Comparison of ENCODE assay signal across 26 cellular contexts in the genomic region with DNA sequence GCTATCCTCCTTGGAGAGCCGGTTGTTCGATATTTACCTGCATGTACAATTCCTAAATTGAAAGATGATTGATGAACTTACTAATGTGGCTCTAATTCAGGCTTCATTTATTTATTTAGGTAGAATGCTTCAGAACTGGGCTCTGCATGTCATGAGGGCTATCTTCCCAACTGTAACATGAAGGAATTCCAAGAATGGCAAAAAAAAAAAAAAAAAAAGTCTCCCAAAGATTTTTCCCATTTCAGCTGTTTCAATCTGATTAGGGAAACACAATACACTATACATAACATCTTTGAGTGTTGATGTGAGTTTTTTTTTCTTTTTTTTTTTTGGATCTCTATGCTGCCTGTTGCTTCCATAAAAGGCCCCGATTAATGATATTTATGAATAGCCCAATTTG.
"Had no signal": no experiment of that assay in that cellular context is flagged by ENCODE, and none has a peak within 500 bp of the region (broad histone marks: within the 10 kb centered on the region; RNA-seq: fewer than 3 reads in every experiment).

No MANE protein-coding gene starts in this region.

- H3K4me1 ChIP-seq: left ventricle myocardium inferior, neural progenitor cell, parathyroid adenoma, right atrium auricular region, right lobe of liver, stomach, testis, thyroid gland, transverse colon, upper lobe of left lung had no signal

- H3K36me3 ChIP-seq: left ventricle myocardium inferior, neural progenitor cell, neutrophil, right atrium auricular region, right lobe of liver, stomach, thyroid gland, transverse colon, upper lobe of left lung had no signal

- H3K4me3 ChIP-seq: hepatocyte, left ventricle myocardium inferior, lung, neural progenitor cell, right atrium auricular region, right lobe of liver, skin epidermis, stomach, testis, thyroid gland, transverse colon, upper lobe of left lung had no signal

- ATAC-seq: natural killer cell; right lobe of liver; stimulated activated naive B cell treated with anti-CD40 and anti-IgM and Interleukin-4, amounts not matched to agents 10 μg/mL and 1 μg/mL and 100 μg/mL, for 72 hours; stimulated activated naive CD8-positive, alpha-beta T cell treated with anti-CD3 and anti-CD28 coated beads, Interleukin-15, Interleukin-2, amounts not matched to agents 100 U/mL and 50 U/mL, for 24 hours had no signal

- H3K79me2 ChIP-seq: hepatocyte, parathyroid adenoma had no signal

- H3K27me3 ChIP-seq: hepatocyte, neural progenitor cell, neutrophil, right atrium auricular region, right lobe of liver, stomach, testis, thyroid gland, transverse colon, upper lobe of left lung had no signal

- DNase-seq: islet precursor cell; left ventricle myocardium inferior; mesendoderm; naive B cell; natural killer cell; nephron progenitor cell; occipital lobe; right lobe of liver; stimulated activated CD4-positive, alpha-beta T cell treated with anti-CD3 and anti-CD28 coated beads, Interleukin-12 subunit alpha, Interleukin-12 subunit beta, amount 100 ng/mL, for 4 hours; stimulated activated CD4-positive, alpha-beta T cell treated with anti-CD3 and anti-CD28 coated beads, Interleukin-15, amount 100 ng/mL, for 24 hours; stimulated activated CD4-positive, alpha-beta T cell treated with anti-CD3 and anti-CD28 coated beads, Interleukin-2, amount 100 ng/mL, for 24 hours; stimulated activated CD4-positive, alpha-beta T cell treated with anti-CD3 and anti-CD28 coated beads, Interleukin-4, amount 100 ng/mL, for 1 hour; stimulated activated naive B cell treated with anti-CD40 and anti-IgM and Interleukin-4, amounts not matched to agents 10 μg/mL and 1 μg/mL and 100 μg/mL, for 72 hours; stimulated activated naive CD8-positive, alpha-beta T cell treated with anti-CD3 and anti-CD28 coated beads, Interleukin-15, Interleukin-2, amounts not matched to agents 100 U/mL and 50 U/mL, for 24 hours; stomach; testis; thyroid gland; transverse colon; upper lobe of left lung had no signal

- H2AFZ ChIP-seq: hepatocyte, neural progenitor cell, parathyroid adenoma had no signal

- H3K9ac ChIP-seq: neural progenitor cell, parathyroid adenoma had no signal

- H3K9me3 ChIP-seq: neutrophil, right lobe of liver, testis, thyroid gland had no signal

- H3K4me2 ChIP-seq: hepatocyte, neural progenitor cell had no signal

- H3K27ac ChIP-seq: hepatocyte, left ventricle myocardium inferior, neural progenitor cell, neutrophil, parathyroid adenoma, right atrium auricular region, right lobe of liver, skin epidermis, stomach, testis, thyroid gland, transverse colon, upper lobe of left lung had no signal
